Comparison of ENCODE assay signal across 29 cellular contexts in genomic region chr12:29133141-29133540, GRCh38.
"Had no signal": no experiment of that assay in that cellular context is flagged by ENCODE, and none has a peak within 500 bp of the region (broad histone marks: within the 10 kb centered on the region; RNA-seq: fewer than 3 reads in every experiment).

No MANE protein-coding gene starts in this region.

- H3K27me3 Mint-ChIP-seq: progenitor cell of endocrine pancreas had no signal

- H3K4me3 Mint-ChIP-seq: dendritic cell treated with granulocyte-macrophage colony-stimulating factor and Interleukin-4, amounts not matched to agents 40 ng/mL and 50 ng/mL, for 4 days; endodermal cell; naive B cell; natural killer cell treated with Interleukin-12 subunit alpha and Interleukin-12 subunit beta and Interleukin-15 and Interleukin-18, amount 100 ng/mL, for 72 hours; neural crest cell; stimulated activated naive CD8-positive, alpha-beta T cell treated with anti-CD3 and anti-CD28 coated beads, Interleukin-15, amount 100 ng/mL, for 72 hours; type B pancreatic cell had no signal

- H3K36me3 ChIP-seq: colonic mucosa, gastrocnemius medialis, left lung, neutrophil, right lobe of liver, thyroid gland had no signal

- H3K36me3 Mint-ChIP-seq: naive B cell; natural killer cell treated with Interleukin-12 subunit alpha and Interleukin-12 subunit beta and Interleukin-15 and Interleukin-18, amount 100 ng/mL, for 72 hours had no signal

- H3K9me3 Mint-ChIP-seq: dendritic cell treated with granulocyte-macrophage colony-stimulating factor and Interleukin-4, amounts not matched to agents 40 ng/mL and 50 ng/mL, for 4 days; natural killer cell treated with Interleukin-12 subunit alpha and Interleukin-12 subunit beta and Interleukin-15 and Interleukin-18, amount 100 ng/mL, for 72 hours; stimulated activated naive CD8-positive, alpha-beta T cell treated with anti-CD3 and anti-CD28 coated beads, Interleukin-15, amount 100 ng/mL, for 72 hours; type B pancreatic cell had no signal

- H3K4me3 ChIP-seq: colonic mucosa, gastrocnemius medialis, hepatocyte, left lung, mucosa of descending colon, right lobe of liver, smooth muscle cell, thyroid gland had no signal

- H3K27me3 ChIP-seq: colonic mucosa, gastrocnemius medialis, hepatocyte, left lung, neutrophil, right lobe of liver, thyroid gland had no signal

- ATAC-seq: esophagus mucosa; gastrocnemius medialis; left cardiac atrium; left lung; mucosa of descending colon; natural killer cell treated with Interleukin-12 subunit alpha and Interleukin-12 subunit beta and Interleukin-15 and Interleukin-18, amount 100 ng/mL, for 72 hours; right lobe of liver; stimulated activated naive CD8-positive, alpha-beta T cell treated with anti-CD3 and anti-CD28 coated beads, Interleukin-15, amount 100 ng/mL, for 72 hours had no signal

- H3K9me3 ChIP-seq: colonic mucosa, gastrocnemius medialis, left lung, mucosa of descending colon, neutrophil, right lobe of liver, thyroid gland had no signal

- H3K27ac Mint-ChIP-seq: dendritic cell treated with granulocyte-macrophage colony-stimulating factor and Interleukin-4, amounts not matched to agents 40 ng/mL and 50 ng/mL, for 4 days; natural killer cell treated with Interleukin-12 subunit alpha and Interleukin-12 subunit beta and Interleukin-15 and Interleukin-18, amount 100 ng/mL, for 72 hours; progenitor cell of endocrine pancreas; type B pancreatic cell had no signal

- H3K4me1 Mint-ChIP-seq: naive B cell; neural crest cell; stimulated activated naive CD8-positive, alpha-beta T cell treated with anti-CD3 and anti-CD28 coated beads, Interleukin-15, amount 100 ng/mL, for 72 hours had no signal

- H3K27ac ChIP-seq: colonic mucosa, epithelial cell of prostate, gastrocnemius medialis, hepatocyte, parathyroid adenoma, right lobe of liver, thyroid gland had no signal

- H3K4me1 ChIP-seq: colonic mucosa, gastrocnemius medialis, left lung, parathyroid adenoma, right lobe of liver, thyroid gland had no signal

- DNase-seq: colonic mucosa; effector CD8-positive, alpha-beta T cell; foreskin fibroblast; gastrocnemius medialis; head of caudate nucleus; left cardiac atrium; left lung; mucosa of descending colon; naive B cell; right lobe of liver; stimulated activated CD4-positive, alpha-beta T cell treated with anti-CD3 and anti-CD28 coated beads, Interleukin-12 subunit alpha, Interleukin-12 subunit beta, amount 100 ng/mL, for 4 hours; stimulated activated CD4-positive, alpha-beta T cell treated with anti-CD3 and anti-CD28 coated beads, Interleukin-1b, Interleukin-23, amount 100 ng/mL, for 48 hours; stimulated activated CD4-positive, alpha-beta T cell treated with anti-CD3 and anti-CD28 coated beads, Interleukin-4, amount 100 ng/mL, for 1 hour; stimulated activated CD8-positive, alpha-beta memory T cell treated with anti-CD3 and anti-CD28 coated beads, Interleukin-4, amount 100 ng/mL, for 48 hours; stimulated activated naive CD4-positive, alpha-beta T cell; stimulated activated naive CD8-positive, alpha-beta T cell treated with anti-CD3 and anti-CD28 coated beads, Interleukin-15, amount 100 ng/mL, for 72 hours; thyroid gland had no signal
